Comparison of ENCODE assay signal across 2 cellular contexts in genomic region chr1:87572008-87572407, GRCh38.
A peak's percentile ranks its signal among the peaks of the same experiment; 100 is the strongest.
TF ChIP-seq lines count a peak whose summit lies in the region.

No MANE protein-coding gene starts in this region.

TF ChIP-seq in HepG2, 621 proteins besides CTCF, POLR2A, EP300 and RAD21:
- TF ChIP-seq ZNF7 (CRISPR knock-in tag; IDR thresholded peaks at IDR 0.05) (no peak), RAD51 (IDR thresholded peaks at IDR 0.05; ENCODE audit: borderline replicate concordance) (peak; percentile 9; the same call in 1 of the 2 replicates)

TF ChIP-seq in H1, 55 proteins besides CTCF, POLR2A, EP300 and RAD21:
- TF ChIP-seq FOSL1 (IDR thresholded peaks at IDR 0.05; ENCODE audit: insufficient read depth, low read depth, low read length) (no peak), POU5F1 (IDR thresholded peaks at IDR 0.05; ENCODE audit: low read depth, low read length) (no peak), PHF8 (conservative IDR thresholded peaks at IDR 0.05; ENCODE audit: low read depth, low read length) (no peak), SAP30 (IDR thresholded peaks at IDR 0.05; ENCODE audit: insufficient read depth, insufficient replicate concordance, low read length) (no peak), HDAC2 (IDR thresholded peaks at IDR 0.05; ENCODE audit: borderline replicate concordance in 1 of 2, low read depth in 2 of 2, low read length in 2 of 2) (no peak), TCF12 (IDR thresholded peaks at IDR 0.05; ENCODE audit: low read depth, low read length) (no peak), TAF1 (IDR thresholded peaks at IDR 0.05; ENCODE audit: low read depth, low read length) (no peak), SIRT6 (IDR thresholded peaks at IDR 0.05; ENCODE audit: low read length) (no peak), JUND (IDR thresholded peaks at IDR 0.05; ENCODE audit: low read length) (no peak), POLR2AphosphoS5 (IDR thresholded peaks at IDR 0.05; ENCODE audit: low read depth, low read length) (no peak), GABPA (IDR thresholded peaks at IDR 0.05; ENCODE audit: borderline replicate concordance, insufficient read depth, low read length) (no peak), CREB1 (IDR thresholded peaks at IDR 0.05) (no peak), RXRA (IDR thresholded peaks at IDR 0.05; ENCODE audit: insufficient read depth, low read depth, low read length) (no peak)
- TF ChIP-seq, protein P1, sequence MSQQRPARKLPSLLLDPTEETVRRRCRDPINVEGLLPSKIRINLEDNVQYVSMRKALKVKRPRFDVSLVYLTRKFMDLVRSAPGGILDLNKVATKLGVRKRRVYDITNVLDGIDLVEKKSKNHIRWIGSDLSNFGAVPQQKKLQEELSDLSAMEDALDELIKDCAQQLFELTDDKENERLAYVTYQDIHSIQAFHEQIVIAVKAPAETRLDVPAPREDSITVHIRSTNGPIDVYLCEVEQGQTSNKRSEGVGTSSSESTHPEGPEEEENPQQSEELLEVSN (IDR thresholded peaks at IDR 0.05), result no peak
- TF ChIP-seq, protein P2, sequence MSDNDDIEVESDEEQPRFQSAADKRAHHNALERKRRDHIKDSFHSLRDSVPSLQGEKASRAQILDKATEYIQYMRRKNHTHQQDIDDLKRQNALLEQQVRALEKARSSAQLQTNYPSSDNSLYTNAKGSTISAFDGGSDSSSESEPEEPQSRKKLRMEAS (IDR thresholded peaks at IDR 0.05), result no peak
